Comparison of ENCODE assay signal across 39 cellular contexts in genomic region chr17:67113481-67113880, GRCh38.
"Had no signal": no experiment of that assay in that cellular context is flagged by ENCODE, and none has a peak within 500 bp of the region (broad histone marks: within the 10 kb centered on the region; RNA-seq: fewer than 3 reads in every experiment).

No MANE protein-coding gene starts in this region.

- H3K9me3 Mint-ChIP-seq: activated T-helper 17 cell treated with anti-CD3 and anti-CD28 coated beads, Interleukin-2, amount 50 U/mL, for 72 hours had no signal

- H3K4me3 ChIP-seq: adrenal gland, body of pancreas, breast epithelium had no signal

- DNase-seq: activated CD4-positive, alpha-beta memory T cell treated with anti-CD3 and anti-CD28 coated beads for 36 hours; activated CD4-positive, alpha-beta T cell treated with anti-CD3 and anti-CD28 coated beads for 1 hour; activated CD4-positive, alpha-beta T cell treated with anti-CD3 and anti-CD28 coated beads for 36 hours; activated CD4-positive, alpha-beta T cell treated with anti-CD3 and anti-CD28 coated beads for 48 hours; activated CD4-positive, alpha-beta T cell treated with anti-CD3 and anti-CD28 coated beads, Interleukin-2, amount 50 U/mL, for 1 hour; activated CD4-positive, alpha-beta T cell treated with anti-CD3 and anti-CD28 coated beads, Interleukin-2, amount 50 U/mL, for 4 hours; activated CD4-positive, CD25-positive, alpha-beta regulatory T cell; activated CD8-positive, alpha-beta memory T cell treated with anti-CD3 and anti-CD28 coated beads, Interleukin-2, amount 50 U/mL, for 4 hours; activated CD8-positive, alpha-beta T cell treated with anti-CD3 and anti-CD28 coated beads for 36 hours; activated effector memory CD4-positive, alpha-beta T cell treated with anti-CD3 and anti-CD28 coated beads, Interleukin-2, amount 50 U/mL, for 16 hours; activated gamma-delta T cell treated with Interleukin-2 at 50 U/mL for 16 hours; activated naive CD4-positive, alpha-beta T cell; activated naive CD4-positive, alpha-beta T cell treated with anti-CD3 and anti-CD28 coated beads for 36 hours; activated naive CD4-positive, alpha-beta T cell treated with anti-CD3 and anti-CD28 coated beads, Interleukin-2, amount 50 U/mL, for 16 hours; activated naive CD8-positive, alpha-beta T cell treated with anti-CD3 and anti-CD28 coated beads for 36 hours; activated T-cell treated with anti-CD3 and anti-CD28 coated beads for 4 hours; activated T-cell treated with anti-CD3 and anti-CD28 coated beads, Interleukin-2, amount 50 U/mL, for 1 hour; activated T-cell treated with anti-CD3 and anti-CD28 coated beads, Interleukin-2, amount 50 U/mL, for 48 hours; adrenal gland; amniotic stem cell; aorta; body of pancreas; brain microvascular endothelial cell; central memory CD4-positive, alpha-beta T cell; SW 1271; T-helper 1 cell; T-helper 2 cell; T-helper 9 cell had no signal

- H3K4me1 Mint-ChIP-seq: activated T-helper 17 cell treated with anti-CD3 and anti-CD28 coated beads, Interleukin-2, amount 50 U/mL, for 72 hours; WTC11 had no signal

- FAIRE-seq: astrocyte, TTC549 had no signal

- H3K9me3 ChIP-seq: body of pancreas had no signal

- H3K27ac Mint-ChIP-seq: activated CD4-positive, alpha-beta memory T cell treated with anti-CD3 and anti-CD28 coated beads for 36 hours; activated CD4-positive, alpha-beta T cell treated with anti-CD3 and anti-CD28 coated beads for 36 hours; activated naive CD4-positive, alpha-beta T cell treated with anti-CD3 and anti-CD28 coated beads for 36 hours; activated naive CD4-positive, alpha-beta T cell treated with anti-CD3 and anti-CD28 coated beads, Interleukin-2, amount 50 U/mL, for 72 hours; activated naive CD8-positive, alpha-beta T cell treated with anti-CD3 and anti-CD28 coated beads for 36 hours; activated T-helper 1 cell treated with anti-CD3 and anti-CD28 coated beads, Interleukin-12 subunit alpha, Interleukin-12 subunit beta, Interleukin-2, Interleukin-4 antibody, amounts not matched to agents 30 ng/mL and 10 ng/mL and 1 ng/mL, durations not matched to agents 14 hours and 24 hours and 36 hours; activated T-helper 17 cell treated with anti-CD3 and anti-CD28 coated beads, Interleukin-2, amount 50 U/mL, for 72 hours; T-helper 1 cell treated with Interleukin-12 subunit alpha and Interleukin-12 subunit beta and Interleukin-4 antibody, amounts not matched to agents 30 μg/mL and 1 μg/mL, for 36 hours; T-helper 2 cell treated with Interferon-gamma antibody and Interleukin-4, amounts not matched to agents 5 μg/mL and 100 μg/mL, for 36 hours; WTC11 had no signal

- H3K4me3 Mint-ChIP-seq: activated CD4-positive, alpha-beta memory T cell treated with anti-CD3 and anti-CD28 coated beads for 36 hours; activated CD4-positive, alpha-beta T cell treated with anti-CD3 and anti-CD28 coated beads for 36 hours; activated CD8-positive, alpha-beta T cell treated with anti-CD3 and anti-CD28 coated beads for 36 hours; activated naive CD4-positive, alpha-beta T cell treated with anti-CD3 and anti-CD28 coated beads for 36 hours; activated naive CD8-positive, alpha-beta T cell treated with anti-CD3 and anti-CD28 coated beads for 36 hours; activated T-helper 1 cell treated with anti-CD3 and anti-CD28 coated beads, Interleukin-12 subunit alpha, Interleukin-12 subunit beta, Interleukin-2, Interleukin-4 antibody, amounts not matched to agents 30 ng/mL and 10 ng/mL and 1 ng/mL, durations not matched to agents 14 hours and 24 hours and 36 hours; activated T-helper 17 cell treated with anti-CD3 and anti-CD28 coated beads, Interleukin-2, amount 50 U/mL, for 72 hours; T-helper 1 cell treated with Interleukin-12 subunit alpha and Interleukin-12 subunit beta and Interleukin-4 antibody, amounts not matched to agents 30 μg/mL and 1 μg/mL, for 36 hours; T-helper 2 cell treated with Interferon-gamma antibody and Interleukin-4, amounts not matched to agents 5 μg/mL and 100 μg/mL, for 36 hours; WTC11 had no signal

- H3K27ac ChIP-seq: adrenal gland, body of pancreas, brain microvascular endothelial cell, breast epithelium, VCaP had no signal

- ATAC-seq: activated CD4-positive, alpha-beta T cell treated with anti-CD3 and anti-CD28 coated beads for 36 hours; activated CD4-positive, CD25-positive, alpha-beta regulatory T cell treated with anti-CD3 and anti-CD28 coated beads, Interleukin-2, amount 50 U/mL, for 24 hours; activated CD8-positive, alpha-beta T cell treated with anti-CD3 and anti-CD28 coated beads for 36 hours; activated naive CD4-positive, alpha-beta T cell treated with anti-CD3 and anti-CD28 coated beads, Interleukin-2, amount 50 U/mL, for 72 hours; activated T-helper 17 cell treated with anti-CD3 and anti-CD28 coated beads, Interleukin-2, amount 50 U/mL, for 72 hours; body of pancreas; WTC11 had no signal

- H3K27me3 ChIP-seq: adrenal gland, body of pancreas, brain microvascular endothelial cell, breast epithelium had no signal

- H3K27me3 Mint-ChIP-seq: activated CD4-positive, alpha-beta memory T cell treated with anti-CD3 and anti-CD28 coated beads for 36 hours; activated CD4-positive, alpha-beta T cell treated with anti-CD3 and anti-CD28 coated beads for 36 hours; activated CD8-positive, alpha-beta T cell treated with anti-CD3 and anti-CD28 coated beads for 36 hours; activated naive CD8-positive, alpha-beta T cell treated with anti-CD3 and anti-CD28 coated beads for 36 hours; activated T-helper 17 cell treated with anti-CD3 and anti-CD28 coated beads, Interleukin-2, amount 50 U/mL, for 72 hours had no signal

- H3K36me3 ChIP-seq: breast epithelium had no signal
